ENCODE assay signal across 26 cellular contexts in the genomic region with DNA sequence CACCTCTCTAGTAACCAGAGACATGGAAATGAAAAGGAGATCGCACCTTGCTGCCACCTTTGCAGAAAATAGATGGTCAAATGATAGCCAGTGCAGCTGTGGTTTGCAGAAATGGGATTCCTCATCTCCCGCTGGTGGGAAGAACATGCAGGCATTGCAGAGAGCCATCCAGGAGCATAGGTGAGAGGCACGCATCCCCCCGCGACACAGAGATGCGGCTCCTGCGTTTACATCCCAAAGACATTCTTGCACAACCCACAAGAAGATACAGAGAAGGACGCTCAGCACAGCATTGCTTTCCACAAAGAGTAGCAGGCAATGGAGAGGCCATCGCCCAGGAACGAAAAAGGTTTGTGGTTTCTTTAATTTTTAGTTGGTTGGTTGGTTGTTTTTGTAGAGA.
"Had no signal": no experiment of that assay in that cellular context is flagged by ENCODE, and none has a peak within 500 bp of the region (broad histone marks: within the 10 kb centered on the region; RNA-seq: fewer than 3 reads in every experiment).

No MANE protein-coding gene starts in this region.

- DNase-seq: activated B cell treated with CpG ODN at 0.5 μM for 24 hours; activated CD4-positive, alpha-beta T cell treated with anti-CD3 and anti-CD28 coated beads for 1 hour; activated CD4-positive, alpha-beta T cell treated with anti-CD3 and anti-CD28 coated beads, Interleukin-2, amount 10 ng/mL, durations not matched to agents 24 days and 14 days; activated CD4-positive, alpha-beta T cell treated with anti-CD3 and anti-CD28 coated beads, Interleukin-2, amount 50 U/mL, for 48 hours; activated CD8-positive, alpha-beta memory T cell treated with anti-CD3 and anti-CD28 coated beads, Interleukin-2, amount 10 ng/mL, durations not matched to agents 7 days and 5 days; activated effector memory CD4-positive, alpha-beta T cell treated with Interleukin-2 at 50 U/mL for 16 hours; activated naive CD4-positive, alpha-beta T cell; activated naive CD8-positive, alpha-beta T cell treated with anti-CD3 and anti-CD28 coated beads, Interleukin-2, amount 50 U/mL, for 24 hours; activated T-cell treated with anti-CD3 and anti-CD28 coated beads, Interleukin-2, amount 50 U/mL, for 24 hours; amygdala; NCI-H1092; NCI-H1417; NCI-H1930; NCI-H2107; NCI-H510A treated with DMSO at 0.1 percent for 48 hours; NCI-H69; PC-3; SHP77; SW 1271 had no signal

- H3K27ac Mint-ChIP-seq: activated B cell treated with CpG ODN at 0.5 μM for 24 hours; activated CD4-positive, alpha-beta T cell treated with anti-CD3 and anti-CD28 coated beads, Interleukin-2, amount 10 ng/mL, durations not matched to agents 24 days and 14 days; activated CD8-positive, alpha-beta memory T cell treated with anti-CD3 and anti-CD28 coated beads, Interleukin-2, amount 10 ng/mL, durations not matched to agents 7 days and 5 days; activated naive CD4-positive, alpha-beta T cell treated with anti-CD3 and anti-CD28 coated beads, Interleukin-2, amount 50 U/mL, for 24 hours; activated naive CD8-positive, alpha-beta T cell treated with anti-CD3 and anti-CD28 coated beads, Interleukin-2, amount 50 U/mL, for 24 hours; activated T-cell treated with anti-CD3 and anti-CD28 coated beads, Interleukin-2, amount 50 U/mL, for 24 hours; activated T-helper 1 cell treated with anti-CD3 and anti-CD28 coated beads, Interleukin-12 subunit alpha, Interleukin-12 subunit beta, Interleukin-2, Interleukin-4 antibody, amounts not matched to agents 30 ng/mL and 10 ng/mL and 1 ng/mL, durations not matched to agents 14 hours and 24 hours and 36 hours; brain had no signal

- H3K4me1 Mint-ChIP-seq: activated CD8-positive, alpha-beta memory T cell treated with anti-CD3 and anti-CD28 coated beads, Interleukin-2, amount 10 ng/mL, durations not matched to agents 7 days and 5 days; activated naive CD4-positive, alpha-beta T cell treated with anti-CD3 and anti-CD28 coated beads, Interleukin-2, amount 50 U/mL, for 24 hours; brain; central memory CD8-positive, alpha-beta T cell had no signal

- H3K4me3 ChIP-seq: SJSA1 had no signal

- H3K4me3 Mint-ChIP-seq: activated B cell treated with CpG ODN at 0.5 μM for 24 hours; activated CD4-positive, alpha-beta T cell treated with anti-CD3 and anti-CD28 coated beads, Interleukin-2, amount 10 ng/mL, durations not matched to agents 24 days and 14 days; activated CD8-positive, alpha-beta memory T cell treated with anti-CD3 and anti-CD28 coated beads, Interleukin-2, amount 10 ng/mL, durations not matched to agents 7 days and 5 days; activated naive CD4-positive, alpha-beta T cell treated with anti-CD3 and anti-CD28 coated beads, Interleukin-2, amount 50 U/mL, for 24 hours; activated naive CD8-positive, alpha-beta T cell treated with anti-CD3 and anti-CD28 coated beads, Interleukin-2, amount 50 U/mL, for 24 hours; activated T-cell treated with anti-CD3 and anti-CD28 coated beads, Interleukin-2, amount 50 U/mL, for 24 hours; activated T-helper 1 cell treated with anti-CD3 and anti-CD28 coated beads, Interleukin-12 subunit alpha, Interleukin-12 subunit beta, Interleukin-2, Interleukin-4 antibody, amounts not matched to agents 30 ng/mL and 10 ng/mL and 1 ng/mL, durations not matched to agents 14 hours and 24 hours and 36 hours; brain; central memory CD8-positive, alpha-beta T cell had no signal

- H3K27ac ChIP-seq: KMS-11, SJSA1 had no signal

- H3K36me3 ChIP-seq: SJSA1 had no signal

- H3K4me2 ChIP-seq: KMS-11 had no signal

- H3K27me3 ChIP-seq: SJSA1 had no signal

- H3K36me3 Mint-ChIP-seq: activated CD8-positive, alpha-beta memory T cell treated with anti-CD3 and anti-CD28 coated beads, Interleukin-2, amount 10 ng/mL, durations not matched to agents 7 days and 5 days; brain had no signal

- ATAC-seq: activated CD8-positive, alpha-beta memory T cell treated with anti-CD3 and anti-CD28 coated beads, Interleukin-2, amount 10 ng/mL, durations not matched to agents 7 days and 5 days; activated naive CD8-positive, alpha-beta T cell treated with anti-CD3 and anti-CD28 coated beads, Interleukin-2, amount 50 U/mL, for 24 hours; PC-3; SK-N-SH treated with all-trans-retinoic acid at 6 μM for 48 hours had no signal

- H3K4me1 ChIP-seq: SJSA1 had no signal

- H3K9ac ChIP-seq: KMS-11 had no signal

- H3K27me3 Mint-ChIP-seq: activated naive CD4-positive, alpha-beta T cell treated with anti-CD3 and anti-CD28 coated beads, Interleukin-2, amount 50 U/mL, for 24 hours; activated naive CD8-positive, alpha-beta T cell treated with anti-CD3 and anti-CD28 coated beads, Interleukin-2, amount 50 U/mL, for 24 hours; activated T-cell treated with anti-CD3 and anti-CD28 coated beads, Interleukin-2, amount 50 U/mL, for 24 hours had no signal

- H3K9me3 Mint-ChIP-seq: activated CD4-positive, alpha-beta T cell treated with anti-CD3 and anti-CD28 coated beads, Interleukin-2, amount 10 ng/mL, durations not matched to agents 24 days and 14 days; central memory CD8-positive, alpha-beta T cell had no signal
